In genomic region chr20:17971571-17972013, GRCh38 we compare ENCODE assay signal across 8 cellular contexts. TPM values are rescaled to one million over a fixed set of nuclear protein-coding genes. Genes with fewer than 3 reads are reported as not detected.
DNase-seq lines count a peak whose midpoint lies in the region; ATAC-seq and TF ChIP-seq lines count a peak whose summit lies in the region.

No MANE protein-coding gene starts in this region.

- H3K4me3 ChIP-seq in CD8-positive, alpha-beta T cell (ENCODE audit: low read depth, low read length), result no peak overlapping the region
- peak overlapping the region; percentile 79 for H3K4me3 ChIP-seq in Karpas-422 (ENCODE audit: low read length)
- peak overlapping the region; percentile 90 to 100 for H3K4me3 ChIP-seq in mucosa of rectum (ENCODE audit: low read length in 2 of 2)
- no peak overlapping the region for H3K4me3 ChIP-seq in gastroesophageal sphincter

- intact Hi-C loops in CD8-positive, alpha-beta T cell (cut with DNase I, micrococcal nuclease), result no loop called here

- H3K4me1 ChIP-seq in CD8-positive, alpha-beta T cell (ENCODE audit: insufficient read depth, low read length), result peaks cover 39% of the 10 kb centered on the region
- peaks cover 52% of the 10 kb centered on the region for H3K4me1 ChIP-seq in Karpas-422 (ENCODE audit: low read length)
- peaks cover 27 to 28% of the 10 kb centered on the region in 2 donors for H3K4me1 ChIP-seq in mucosa of rectum (ENCODE audit: control insufficient read depth in 2 of 2, insufficient read depth in 2 of 2, low read length in 2 of 2)
- peaks cover 0 to 53% (median 13%) of the 10 kb centered on the region in 3 donors for H3K4me1 ChIP-seq in gastroesophageal sphincter

- 33 to 44% methylated on average over 3 to 5 of the region's 7 CpGs for WGBS in gastroesophageal sphincter (ENCODE audit: low coverage in 1 of 2), 2 donors

- peak overlapping the region; percentile 98 for H3K9ac ChIP-seq in Karpas-422 (ENCODE audit: low read length)
- peak overlapping the region; percentile 56 to 95 for H3K9ac ChIP-seq in mucosa of rectum (ENCODE audit: low read depth in 1 of 2, low read length in 2 of 2)

- H3K27me3 ChIP-seq in CD8-positive, alpha-beta T cell (ENCODE audit: insufficient read depth, low read length), result no peaks in the 10 kb centered on the region
- H3K27me3 ChIP-seq in Karpas-422 (ENCODE audit: low read length) (no peaks in the 10 kb centered on the region), mucosa of rectum (ENCODE audit: control insufficient read depth in 2 of 2, insufficient read depth in 2 of 2, low read length in 2 of 2) (no peaks in the 10 kb centered on the region), gastroesophageal sphincter (no peaks in the 10 kb centered on the region)

- POLR2A ChIA-PET in CD8-positive, alpha-beta T cell (lab: Charles Lee), result no interaction called here
- POLR2A ChIA-PET in HEK293T (lab: Yijun Ruan, JAX), result interaction anchor here (0.9 to 5.5 kb wide), 3 partner anchors 13 to 289 kb away, joined by 3 to 42 read pairs (median 3); partner anchors contain the start of gene RRBP1

- H3K9me3 ChIP-seq in CD8-positive, alpha-beta T cell (ENCODE audit: low read length), result no peaks in the 10 kb centered on the region
- no peaks in the 10 kb centered on the region for H3K9me3 ChIP-seq in Karpas-422 (ENCODE audit: low read length)
- no peaks in the 10 kb centered on the region for H3K9me3 ChIP-seq in mucosa of rectum (ENCODE audit: control insufficient read depth in 2 of 2, low read length in 2 of 2)
- no peaks in the 10 kb centered on the region for H3K9me3 ChIP-seq in gastroesophageal sphincter

- no peaks in the 10 kb centered on the region for H3K9me2 ChIP-seq in Karpas-422 (replicated peaks; ENCODE audit: insufficient read depth, low read length)

- H2AFZ ChIP-seq in Karpas-422 (ENCODE audit: low read length), result no peak overlapping the region

- no peak for ATAC-seq in CD8-positive, alpha-beta T cell
- ATAC-seq in HG02678 (IDR thresholded peaks at IDR 0.05; ENCODE audit: unreplicated experiment) (no peak), gastroesophageal sphincter (no peak)

- peak overlapping the region; percentile 93 for H3K4me2 ChIP-seq in Karpas-422 (ENCODE audit: low read depth, low read length, poor library complexity, severe bottlenecking)

- no peak overlapping the region for H3K27ac ChIP-seq in CD8-positive, alpha-beta T cell (ENCODE audit: low read depth, low read length)
- H3K27ac ChIP-seq in Karpas-422 (ENCODE audit: low read length), result peak overlapping the region; percentile 97
- peak overlapping the region in 1 of 2 donors; percentile 99 for H3K27ac ChIP-seq in mucosa of rectum (ENCODE audit: low read depth in 2 of 2, low read length in 2 of 2)
- H3K27ac ChIP-seq in gastroesophageal sphincter, result peak overlapping the region in 2 of 4 donors; percentile 2 to 98

- H3K27ac Mint-ChIP-seq in CD8-positive, alpha-beta T cell, result no peak overlapping the region
- H3K27ac Mint-ChIP-seq in chondrocyte (ENCODE audit: unreplicated experiment), result peak overlapping the region; percentile 99

- peaks cover 55% of the 10 kb centered on the region for H3K4me1 Mint-ChIP-seq in CD8-positive, alpha-beta T cell (ENCODE audit: low read depth)
- H3K4me1 Mint-ChIP-seq in chondrocyte (ENCODE audit: low read depth), result peaks cover 64% of the 10 kb centered on the region

- TF ChIP-seq CTCF in CD8-positive, alpha-beta T cell (IDR thresholded peaks at IDR 0.05), result no peak
- TF ChIP-seq CTCF in chondrocyte (IDR thresholded peaks at IDR 0.05) (no peak), gastroesophageal sphincter (IDR thresholded peaks at IDR 0.05) (no peak)

- CTCF ChIA-PET in CD8-positive, alpha-beta T cell (lab: Charles Lee), result interaction anchor here (1.1 to 2.6 kb wide), 3 partner anchors 19 to 289 kb away, joined by 4 to 13 read pairs (median 4); no protein-coding TSS in a partner anchor
- CTCF ChIA-PET in HEK293T (lab: Yijun Ruan, JAX), result no interaction called here

- TF ChIP-seq EP300 in gastroesophageal sphincter (IDR thresholded peaks at IDR 0.05), result no peak

- peaks cover 94% of the 10 kb centered on the region for H3K79me2 ChIP-seq in Karpas-422 (ENCODE audit: low read length)

- H3K36me3 Mint-ChIP-seq in CD8-positive, alpha-beta T cell, result peaks cover 41% of the 10 kb centered on the region
- H3K36me3 Mint-ChIP-seq in chondrocyte (ENCODE audit: low read depth), result peaks cover 8% of the 10 kb centered on the region

- no peaks in the 10 kb centered on the region for H3K27me3 Mint-ChIP-seq in CD8-positive, alpha-beta T cell (ENCODE audit: low read depth)
- no peaks in the 10 kb centered on the region for H3K27me3 Mint-ChIP-seq in chondrocyte (ENCODE audit: low read depth)

- H4K20me1 ChIP-seq in Karpas-422 (ENCODE audit: insufficient read depth, low read depth, low read length), result peaks cover 13% of the 10 kb centered on the region

- H3K9me3 Mint-ChIP-seq in CD8-positive, alpha-beta T cell, result no peaks in the 10 kb centered on the region
- H3K9me3 Mint-ChIP-seq in chondrocyte (ENCODE audit: low read depth), result no peaks in the 10 kb centered on the region

- TF ChIP-seq POLR2A in gastroesophageal sphincter (IDR thresholded peaks at IDR 0.05), result no peak

- no peaks in the 10 kb centered on the region for H3K36me3 ChIP-seq in CD8-positive, alpha-beta T cell (ENCODE audit: insufficient read depth, low read length)
- H3K36me3 ChIP-seq in Karpas-422 (ENCODE audit: insufficient read depth, low read length) (peaks cover 34% of the 10 kb centered on the region), mucosa of rectum (ENCODE audit: control insufficient read depth in 2 of 2, insufficient read depth in 2 of 2, low read length in 2 of 2) (peaks cover 0 to 8% of the 10 kb centered on the region in 2 donors), gastroesophageal sphincter (peaks cover 0 to 10% of the 10 kb centered on the region in 2 donors)

- peak overlapping the region; percentile 58 for H3K4me3 Mint-ChIP-seq in CD8-positive, alpha-beta T cell
- H3K4me3 Mint-ChIP-seq in chondrocyte (ENCODE audit: unreplicated experiment), result peak overlapping the region; percentile 73

- no peak for DNase-seq in CD8-positive, alpha-beta T cell
- peak; percentile 60 for DNase-seq in Karpas-422
- DNase-seq in chondrocyte (ENCODE audit: low spot score), result no peak
- DNase-seq in LoVo (ENCODE audit: low spot score), result no peak
- no peak for DNase-seq in HEK293T (ENCODE audit: extremely low spot score)

TF ChIP-seq in HEK293T, 16 proteins besides CTCF, POLR2A, EP300 and RAD21:
- TF ChIP-seq TARDBP (IDR thresholded peaks at IDR 0.05) (no peak), LEF1 (IDR thresholded peaks at IDR 0.05; ENCODE audit: borderline replicate concordance) (no peak), FOXM1 (IDR thresholded peaks at IDR 0.05; ENCODE audit: borderline replicate concordance) (no peak), ELF4 (IDR thresholded peaks at IDR 0.05) (no peak), BHLHE40 (IDR thresholded peaks at IDR 0.05; ENCODE audit: borderline replicate concordance) (no peak), NFRKB (IDR thresholded peaks at IDR 0.05) (no peak), ARNT (IDR thresholded peaks at IDR 0.05) (no peak), ZNF384 (IDR thresholded peaks at IDR 0.05) (no peak; the same call in 1 of the 2 replicates), FOXA1 (IDR thresholded peaks at IDR 0.05) (no peak), FOXK2 (IDR thresholded peaks at IDR 0.05) (no peak), SUZ12 (IDR thresholded peaks at IDR 0.05) (no peak), L3MBTL2 (conservative IDR thresholded peaks at IDR 0.05) (no peak), PKNOX1 (IDR thresholded peaks at IDR 0.05) (no peak)

RNA-seq across cellular contexts. Expression of gene MGME1, which starts 2.8 kb away (rescaled TPM):
- total RNA-seq in CD8-positive, alpha-beta T cell, result 1 to 10 TPM; 4.5 to 4.7 TPM
- 23.3 and 26.5 TPM in 2 replicates for total RNA-seq in Karpas-422 (2014; rRNA removed; shearing (Covaris generic); ENCODE audit: low replicate concordance)
- total RNA-seq in chondrocyte, result 13.6 to 21.3 TPM (median 15.1 TPM) in 3 replicates
- total RNA-seq in gastroesophageal sphincter, result 10 to 100 TPM in 2 of 4 donors, 1 to 10 TPM in 2; 6.3 to 13.5 (median 9.9) TPM

RNA-seq across cellular contexts. Expression of gene SNX5, which starts 3.0 kb away (rescaled TPM):
- total RNA-seq in CD8-positive, alpha-beta T cell, result 10 to 100 TPM; 47.3 to 52.0 TPM
- total RNA-seq in Karpas-422 (2014; rRNA removed; shearing (Covaris generic); ENCODE audit: low replicate concordance), result 195 and 298 TPM in 2 replicates
- total RNA-seq in chondrocyte, result 74.1 to 133 TPM (median 82.5 TPM) in 3 replicates
- 10 to 100 TPM; 47.5 to 90.9 (median 70.2) TPM for total RNA-seq in gastroesophageal sphincter

Comparison
In these comparisons a context has a peak if more than half of its experiments do, and no peak if none do; other contexts are left out.
1. H3K4me3 ChIP-seq: peak in Karpas-422 (single experiment) and mucosa of rectum (2 of 2); none in CD8-positive, alpha-beta T cell (single experiment) and gastroesophageal sphincter (0 of 2).